ENCODE assay signal across 1 cellular context in the genomic region with DNA sequence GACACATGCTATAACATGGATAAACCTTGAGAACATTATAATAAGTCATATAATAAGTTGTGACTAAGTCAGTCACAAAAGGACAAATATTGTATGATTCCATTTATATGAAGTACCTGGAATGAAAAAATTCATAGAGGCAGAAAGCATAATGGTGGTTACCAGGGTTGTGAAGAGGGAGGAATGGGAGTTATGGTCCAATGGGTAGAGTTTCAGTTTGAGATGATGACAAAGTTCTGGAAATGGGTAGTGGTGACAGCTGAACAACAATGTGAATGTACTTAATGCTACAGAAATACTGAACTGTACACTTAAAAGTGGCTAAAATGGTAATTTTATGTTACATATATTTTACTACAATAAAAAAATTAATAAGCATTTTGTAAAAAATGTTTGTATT.
TF ChIP-seq lines count a peak whose summit lies in the region.

No MANE protein-coding gene starts in this region.

TF ChIP-seq in GM12878, 131 proteins besides CTCF, POLR2A, EP300 and RAD21:
- TF ChIP-seq ATF2 (IDR thresholded peaks at IDR 0.05; ENCODE audit: low read length) = no peak; the same call in 1 of the 2 replicates
- no peak for TF ChIP-seq E4F1 (IDR thresholded peaks at IDR 0.05; ENCODE audit: borderline replicate concordance, partially characterized antibody)
- TF ChIP-seq ZBED1 (IDR thresholded peaks at IDR 0.05; ENCODE audit: borderline replicate concordance) = 0 out of 2 replicates have a peak, but pooled peaks have one; percentile 34
- TF ChIP-seq E2F4 (IDR thresholded peaks at IDR 0.05; ENCODE audit: low read depth, low read length) = no peak
- TF ChIP-seq JUNB (IDR thresholded peaks at IDR 0.05) = peak; percentile 67
- TF ChIP-seq IKZF1 (conservative IDR thresholded peaks at IDR 0.05) = peak; percentile 46
- no peak for TF ChIP-seq POU2F2 (IDR thresholded peaks at IDR 0.05; ENCODE audit: borderline replicate concordance, low read depth, low read length)
- no peak for TF ChIP-seq RELA (IDR thresholded peaks at IDR 0.05; ENCODE audit: borderline replicate concordance, partially characterized antibody)
- TF ChIP-seq NFIC (IDR thresholded peaks at IDR 0.05; ENCODE audit: low read depth, low read length) = peak; percentile 67
- TF ChIP-seq, protein P1, sequence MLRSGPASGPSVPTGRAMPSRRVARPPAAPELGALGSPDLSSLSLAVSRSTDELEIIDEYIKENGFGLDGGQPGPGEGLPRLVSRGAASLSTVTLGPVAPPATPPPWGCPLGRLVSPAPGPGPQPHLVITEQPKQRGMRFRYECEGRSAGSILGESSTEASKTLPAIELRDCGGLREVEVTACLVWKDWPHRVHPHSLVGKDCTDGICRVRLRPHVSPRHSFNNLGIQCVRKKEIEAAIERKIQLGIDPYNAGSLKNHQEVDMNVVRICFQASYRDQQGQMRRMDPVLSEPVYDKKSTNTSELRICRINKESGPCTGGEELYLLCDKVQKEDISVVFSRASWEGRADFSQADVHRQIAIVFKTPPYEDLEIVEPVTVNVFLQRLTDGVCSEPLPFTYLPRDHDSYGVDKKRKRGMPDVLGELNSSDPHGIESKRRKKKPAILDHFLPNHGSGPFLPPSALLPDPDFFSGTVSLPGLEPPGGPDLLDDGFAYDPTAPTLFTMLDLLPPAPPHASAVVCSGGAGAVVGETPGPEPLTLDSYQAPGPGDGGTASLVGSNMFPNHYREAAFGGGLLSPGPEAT (IDR thresholded peaks at IDR 0.05; ENCODE audit: low read depth) = 0 out of 2 replicates have a peak, but pooled peaks have one; percentile 36
- no peak for TF ChIP-seq MEF2A (IDR thresholded peaks at IDR 0.05; ENCODE audit: insufficient read depth, low read depth, low read length)
- peak; percentile 79 for TF ChIP-seq RUNX3 (IDR thresholded peaks at IDR 0.05; ENCODE audit: low read length)
- TF ChIP-seq, protein P2, sequence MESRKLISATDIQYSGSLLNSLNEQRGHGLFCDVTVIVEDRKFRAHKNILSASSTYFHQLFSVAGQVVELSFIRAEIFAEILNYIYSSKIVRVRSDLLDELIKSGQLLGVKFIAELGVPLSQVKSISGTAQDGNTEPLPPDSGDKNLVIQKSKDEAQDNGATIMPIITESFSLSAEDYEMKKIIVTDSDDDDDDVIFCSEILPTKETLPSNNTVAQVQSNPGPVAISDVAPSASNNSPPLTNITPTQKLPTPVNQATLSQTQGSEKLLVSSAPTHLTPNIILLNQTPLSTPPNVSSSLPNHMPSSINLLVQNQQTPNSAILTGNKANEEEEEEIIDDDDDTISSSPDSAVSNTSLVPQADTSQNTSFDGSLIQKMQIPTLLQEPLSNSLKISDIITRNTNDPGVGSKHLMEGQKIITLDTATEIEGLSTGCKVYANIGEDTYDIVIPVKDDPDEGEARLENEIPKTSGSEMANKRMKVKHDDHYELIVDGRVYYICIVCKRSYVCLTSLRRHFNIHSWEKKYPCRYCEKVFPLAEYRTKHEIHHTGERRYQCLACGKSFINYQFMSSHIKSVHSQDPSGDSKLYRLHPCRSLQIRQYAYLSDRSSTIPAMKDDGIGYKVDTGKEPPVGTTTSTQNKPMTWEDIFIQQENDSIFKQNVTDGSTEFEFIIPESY (IDR thresholded peaks at IDR 0.05) = no peak
- 0 out of 2 replicates have a peak, but pooled peaks have one; percentile 41 for TF ChIP-seq MTA3 (IDR thresholded peaks at IDR 0.05; ENCODE audit: borderline replicate concordance, low read length)
- no peak for TF ChIP-seq MXI1 (IDR thresholded peaks at IDR 0.05; ENCODE audit: low read depth, low read length)
- peak; percentile 60 to 80; a peak in 2 of 4 replicates for TF ChIP-seq IKZF2 (IDR thresholded peaks at IDR 0.05)
- TF ChIP-seq PAX5 (IDR thresholded peaks at IDR 0.05; ENCODE audit: borderline replicate concordance, low read depth, low read length) = peak; percentile 74; the same call in 1 of the 2 replicates
- peak; percentile 61; the same call in 1 of the 2 replicates for TF ChIP-seq EED (IDR thresholded peaks at IDR 0.05; ENCODE audit: low read depth)
- TF ChIP-seq IRF4 (IDR thresholded peaks at IDR 0.05; ENCODE audit: low read depth, low read length) = 0 out of 2 replicates have a peak, but pooled peaks have one; percentile 40
- no peak for TF ChIP-seq SP1 (IDR thresholded peaks at IDR 0.05; ENCODE audit: low read depth, low read length)
- peak; percentile 37; the same call in 1 of the 2 replicates for TF ChIP-seq FOXM1 (IDR thresholded peaks at IDR 0.05; ENCODE audit: low read depth, low read length)
- TF ChIP-seq, protein P3, sequence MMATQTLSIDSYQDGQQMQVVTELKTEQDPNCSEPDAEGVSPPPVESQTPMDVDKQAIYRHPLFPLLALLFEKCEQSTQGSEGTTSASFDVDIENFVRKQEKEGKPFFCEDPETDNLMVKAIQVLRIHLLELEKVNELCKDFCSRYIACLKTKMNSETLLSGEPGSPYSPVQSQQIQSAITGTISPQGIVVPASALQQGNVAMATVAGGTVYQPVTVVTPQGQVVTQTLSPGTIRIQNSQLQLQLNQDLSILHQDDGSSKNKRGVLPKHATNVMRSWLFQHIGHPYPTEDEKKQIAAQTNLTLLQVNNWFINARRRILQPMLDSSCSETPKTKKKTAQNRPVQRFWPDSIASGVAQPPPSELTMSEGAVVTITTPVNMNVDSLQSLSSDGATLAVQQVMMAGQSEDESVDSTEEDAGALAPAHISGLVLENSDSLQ (IDR thresholded peaks at IDR 0.05) = peak; percentile 51
- TF ChIP-seq ATF7 (IDR thresholded peaks at IDR 0.05; ENCODE audit: low read depth) = peak; percentile 20; the same call in 1 of the 2 replicates
TF ChIP-seq in GM12878: peak in this region for 14.
